In genomic region chr11:108370990-108371389, GRCh38 we compare ENCODE assay signal across 24 cellular contexts.
"Had no signal": no experiment of that assay in that cellular context is flagged by ENCODE, and none has a peak within 500 bp of the region (broad histone marks: within the 10 kb centered on the region; RNA-seq: fewer than 3 reads in every experiment).

No MANE protein-coding gene starts in this region.

- H3K4me3 ChIP-seq: coronary artery, gastroesophageal sphincter, left lung, lower lobe of right lung, prostate gland, right lobe of liver, spleen, testis, tibial nerve, upper lobe of right lung, vagina had no signal

- H3K4me3 Mint-ChIP-seq: endodermal cell; memory B cell; mesothelial cell of epicardium; nephron; stimulated activated naive B cell treated with anti-CD40 and anti-IgM and Interleukin-4, amounts not matched to agents 10 μg/mL and 1 μg/mL and 100 μg/mL, for 72 hours; stimulated activated naive CD8-positive, alpha-beta T cell treated with anti-CD3 and anti-CD28 coated beads, Interleukin-15, amount 100 ng/mL, for 72 hours had no signal

- ATAC-seq: gastroesophageal sphincter; left lung; lower lobe of right lung; right lobe of liver; stimulated activated naive B cell treated with anti-CD40 and anti-IgM and Interleukin-4, amounts not matched to agents 10 μg/mL and 1 μg/mL and 100 μg/mL, for 72 hours; stimulated activated naive CD8-positive, alpha-beta T cell treated with anti-CD3 and anti-CD28 coated beads, Interleukin-15, amount 100 ng/mL, for 72 hours; upper lobe of right lung had no signal

- H3K4me1 Mint-ChIP-seq: endodermal cell; memory B cell; mesothelial cell of epicardium; nephron; stimulated activated naive B cell treated with anti-CD40 and anti-IgM and Interleukin-4, amounts not matched to agents 10 μg/mL and 1 μg/mL and 100 μg/mL, for 72 hours had no signal

- H3K27me3 Mint-ChIP-seq: memory B cell; stimulated activated naive B cell treated with anti-CD40 and anti-IgM and Interleukin-4, amounts not matched to agents 10 μg/mL and 1 μg/mL and 100 μg/mL, for 72 hours; stimulated activated naive CD8-positive, alpha-beta T cell treated with anti-CD3 and anti-CD28 coated beads, Interleukin-15, amount 100 ng/mL, for 72 hours had no signal

- DNase-seq: effector CD4-positive, alpha-beta T cell; endodermal cell; glutamatergic neuron; islet precursor cell; left lung; lower lobe of right lung; retina; right lobe of liver; spleen; stimulated activated CD4-positive, alpha-beta T cell treated with anti-CD3 and anti-CD28 coated beads, Interleukin-15, amount 100 ng/mL, for 24 hours; stimulated activated CD4-positive, alpha-beta T cell treated with anti-CD3 and anti-CD28 coated beads, Interleukin-1b, Interleukin-23, amount 100 ng/mL, for 48 hours; stimulated activated CD4-positive, alpha-beta T cell treated with anti-CD3 and anti-CD28 coated beads, Interleukin-4, amount 100 ng/mL, for 4 hours; stimulated activated naive B cell treated with anti-CD40 and anti-IgM and Interleukin-4, amounts not matched to agents 10 μg/mL and 1 μg/mL and 100 μg/mL, for 72 hours; stimulated activated naive CD8-positive, alpha-beta T cell treated with anti-CD3 and anti-CD28 coated beads, Interleukin-15, amount 100 ng/mL, for 72 hours; testis; upper lobe of right lung had no signal

- H3K27ac Mint-ChIP-seq: endodermal cell; memory B cell; mesothelial cell of epicardium; nephron; stimulated activated naive CD8-positive, alpha-beta T cell treated with anti-CD3 and anti-CD28 coated beads, Interleukin-15, amount 100 ng/mL, for 72 hours had no signal
